ENCODE assay signal across 12 cellular contexts in genomic region chr16:20867585-20867984, GRCh38. TPM values are rescaled to one million over a fixed set of nuclear protein-coding genes. Genes with fewer than 3 reads are reported as not detected.
DNase-seq lines count a peak whose midpoint lies in the region; TF ChIP-seq lines count a peak whose summit lies in the region.
"Had no signal": no experiment of that assay in that cellular context is flagged by ENCODE, and none has a peak within 500 bp of the region (broad histone marks: within the 10 kb centered on the region; RNA-seq: fewer than 3 reads in every experiment).

No MANE protein-coding gene starts in this region.

- H3K36me3 ChIP-seq in adrenal gland (replicated peaks in 1 of 2) (no peaks in the 10 kb centered on the region), subcutaneous abdominal adipose tissue (ENCODE audit: control insufficient read depth in 5 of 5, insufficient read depth in 5 of 5, low read length in 5 of 5) (peaks cover 0 to 6% (median 2%) of the 10 kb centered on the region in 5 donors)
- H3K36me3 ChIP-seq: upper lobe of left lung had no signal

- DNase-seq in T-helper 2 cell treated with Interferon-gamma antibody and Interleukin-4, amounts not matched to agents 5 μg/mL and 100 μg/mL, for 36 hours (ENCODE audit: low spot score), result no peak
- DNase-seq in T-helper 2 cell (no peak), adrenal gland (peak in 5 of 7 donors; percentile 29 to 52 (median 35)), fibroblast of peridontal ligament (ENCODE audit: extremely low read depth) (peak; percentile 55), ecto neural progenitor cell (ENCODE audit: low spot score) (no peak), globus pallidus (ENCODE audit: low spot score) (no peak), NCI-H446 treated with DMSO at 0.1 percent for 48 hours (lab: John Stamatoyannopoulos, UW) (no peak)
- DNase-seq: COR-L47, mucosa of descending colon, upper lobe of left lung had no signal

- no peak overlapping the region for H3K4me3 Mint-ChIP-seq in T-helper 2 cell treated with Interferon-gamma antibody and Interleukin-4, amounts not matched to agents 5 μg/mL and 100 μg/mL, for 36 hours

- H3K36me3 Mint-ChIP-seq in T-helper 2 cell treated with Interferon-gamma antibody and Interleukin-4, amounts not matched to agents 5 μg/mL and 100 μg/mL, for 36 hours (ENCODE audit: low read depth), result peaks cover 38% of the 10 kb centered on the region

- intact Hi-C loops in adrenal gland (cut with DNase I), result no loop called here

- no peak for TF ChIP-seq POLR2A in adrenal gland (IDR thresholded peaks at IDR 0.05)

- peak overlapping the region; percentile 16 for H3K27ac Mint-ChIP-seq in T-helper 2 cell treated with Interferon-gamma antibody and Interleukin-4, amounts not matched to agents 5 μg/mL and 100 μg/mL, for 36 hours

- H3K27me3 ChIP-seq in adrenal gland (no peaks in the 10 kb centered on the region), subcutaneous abdominal adipose tissue (ENCODE audit: control insufficient read depth in 5 of 5, insufficient read depth in 4 of 5, low read length in 5 of 5) (no peaks in the 10 kb centered on the region)
- H3K27me3 ChIP-seq: upper lobe of left lung had no signal

- no peaks in the 10 kb centered on the region for H3K9me3 Mint-ChIP-seq in T-helper 2 cell treated with Interferon-gamma antibody and Interleukin-4, amounts not matched to agents 5 μg/mL and 100 μg/mL, for 36 hours

- H3K27me3 Mint-ChIP-seq in T-helper 2 cell treated with Interferon-gamma antibody and Interleukin-4, amounts not matched to agents 5 μg/mL and 100 μg/mL, for 36 hours (ENCODE audit: low read depth), result no peaks in the 10 kb centered on the region

- H3K4me3 ChIP-seq in adrenal gland, result no peak overlapping the region
- H3K4me3 ChIP-seq in subcutaneous abdominal adipose tissue (ENCODE audit: low read depth in 1 of 5, low read length in 5 of 5), result peak overlapping the region in 2 of 5 donors; percentile 0 to 24
- H3K4me3 ChIP-seq: mucosa of descending colon had no signal

- H3K9ac ChIP-seq in subcutaneous abdominal adipose tissue (ENCODE audit: low read length in 5 of 5), result peak overlapping the region in 2 of 5 donors; percentile 11 to 22

- peaks cover 55% of the 10 kb centered on the region for H3K4me1 Mint-ChIP-seq in T-helper 2 cell treated with Interferon-gamma antibody and Interleukin-4, amounts not matched to agents 5 μg/mL and 100 μg/mL, for 36 hours (ENCODE audit: low read depth)

- H3K27ac ChIP-seq in adrenal gland (peak overlapping the region in 4 of 5 donors; percentile 80 to 85 (median 84)), subcutaneous abdominal adipose tissue (ENCODE audit: low read depth, low read length) (peak overlapping the region; percentile 71)
- H3K27ac ChIP-seq: 22Rv1 had no signal

- H3K4me1 ChIP-seq in adrenal gland (replicated peaks in 1 of 2), result peaks cover 57 to 84% of the 10 kb centered on the region in 2 donors
- peaks cover 21 to 85% (median 77%) of the 10 kb centered on the region in 5 donors for H3K4me1 ChIP-seq in subcutaneous abdominal adipose tissue (ENCODE audit: control insufficient read depth in 5 of 5, insufficient read depth in 5 of 5, low read length in 5 of 5)

- WGBS in adrenal gland, 4 donors, result 40 to 67% (median 57%) methylated on average over 1 to 2 of the region's 2 CpGs; no CpG with 5 or more reads in 1 of the 4 donors

- H3K9me3 ChIP-seq in adrenal gland (replicated peaks in 1 of 3) (no peaks in the 10 kb centered on the region), subcutaneous abdominal adipose tissue (ENCODE audit: control insufficient read depth in 5 of 5, low read length in 5 of 5) (no peaks in the 10 kb centered on the region)
- H3K9me3 ChIP-seq: mucosa of descending colon, upper lobe of left lung had no signal

- TF ChIP-seq CTCF in adrenal gland (IDR thresholded peaks at IDR 0.05), result no peak

RNA-seq across cellular contexts. Expression of gene DCUN1D3, which starts 32.6 kb away (rescaled TPM):
- 10 to 100 TPM; 18.8 to 47.2 (median 27.2) TPM for total RNA-seq in adrenal gland
- 10 to 100 TPM in 1 of 3 donors, 1 to 10 TPM in 2; 7.2 to 12.3 (median 9.8) TPM for polyA plus RNA-seq in adrenal gland

RNA-seq across cellular contexts. Expression of gene LYRM1, which starts 33.0 kb away (rescaled TPM):
- 10 to 100 TPM; 18.0 to 64.4 (median 36.5) TPM for total RNA-seq in adrenal gland
- polyA plus RNA-seq in adrenal gland, result 10 to 100 TPM; 35.0 to 74.0 (median 54.8) TPM

Comparison
In these comparisons a context has a peak if more than half of its experiments do, and no peak if none do; other contexts are left out.
1. DNase-seq: peak in adrenal gland (5 of 7) and fibroblast of peridontal ligament (single experiment); none in T-helper 2 cell treated with Interferon-gamma antibody and Interleukin-4, amounts not matched to agents 5 μg/mL and 100 μg/mL, for 36 hours (single experiment), T-helper 2 cell (0 of 5), ecto neural progenitor cell (single experiment), globus pallidus (single experiment) and NCI-H446 treated with DMSO at 0.1 percent for 48 hours (single experiment).